ENCODE assay signal across 18 cellular contexts in genomic region chr10:110824152-110824441, GRCh38. TPM values are rescaled to one million over a fixed set of nuclear protein-coding genes. Genes with fewer than 3 reads are reported as not detected.
DNase-seq lines count a peak whose midpoint lies in the region; ATAC-seq, FAIRE-seq and TF ChIP-seq lines count a peak whose summit lies in the region.
"Had no signal": no experiment of that assay in that cellular context is flagged by ENCODE, and none has a peak within 500 bp of the region (broad histone marks: within the 10 kb centered on the region; RNA-seq: fewer than 3 reads in every experiment).

No MANE protein-coding gene starts in this region.

- H3K27ac ChIP-seq in H1 (ENCODE audit: low read depth, low read length): no peak overlapping the region
- H3K27ac ChIP-seq in muscle layer of colon (ENCODE audit: low read depth, low read length): peak overlapping the region; percentile 40

- H3K4me1 ChIP-seq in H1 (replicated peaks in 1 of 4; ENCODE audit: control insufficient read depth in 3 of 4, insufficient read depth in 4 of 4, low read length in 3 of 4): peaks cover 4 to 16% (median 11%) of the 10 kb centered on the region in 4 experiments
- H3K4me1 ChIP-seq in muscle layer of colon (ENCODE audit: insufficient read depth, low read length): peaks cover 99% of the 10 kb centered on the region

- 83% methylated on average over 1 of the region's 1 CpG; no CpG with 5 or more reads in 1 of the 2 experiments for WGBS in H1 (ENCODE audit: extremely low coverage in 1 of 2, insufficient coverage in 1 of 2, insufficient read length in 1 of 2, insufficient replicate concordance in 2 of 2, low coverage in 1 of 2, low lambda C conversion rate in 2 of 2, missing lambda C conversion rate in 1 of 2), 2 experiments

- H3K9ac ChIP-seq in H1 (replicated peaks in 1 of 4; ENCODE audit: extremely low read depth in 1 of 4, low read depth in 3 of 4, low read length in 3 of 4): no peak overlapping the region
- H3K9ac ChIP-seq in muscle layer of colon (ENCODE audit: low read length): no peak overlapping the region

- H3K36me3 Mint-ChIP-seq in stimulated activated effector memory CD8-positive, alpha-beta T cell treated with anti-CD3 and anti-CD28 coated beads, Interleukin-12 subunit alpha, Interleukin-12 subunit beta, amount 100 ng/mL, for 72 hours: no peaks in the 10 kb centered on the region
- H3K36me3 Mint-ChIP-seq in activated naive CD4-positive, alpha-beta T cell treated with anti-CD3 and anti-CD28 coated beads, Interleukin-2, amount 50 U/mL, for 72 hours: no peaks in the 10 kb centered on the region
- H3K36me3 Mint-ChIP-seq: CD8-positive, alpha-beta memory T cell had no signal

- CTCF ChIA-PET in H1 (lab: Charles Lee; ENCODE audit: partially characterized antibody): interaction anchor here (1.8 to 1.9 kb wide), 2 partner anchors 20 to 21 kb away, joined by 5 read pairs; no protein-coding TSS in a partner anchor

- no peak for TF ChIP-seq RAD21 in H1 (IDR thresholded peaks at IDR 0.05 in 1 of 2, conservative IDR thresholded peaks at IDR 0.05 in 1 of 2; ENCODE audit: low read depth in 2 of 2, low read length in 2 of 2)

- no peak overlapping the region for H3K4me3 Mint-ChIP-seq in stimulated activated effector memory CD8-positive, alpha-beta T cell treated with anti-CD3 and anti-CD28 coated beads, Interleukin-12 subunit alpha, Interleukin-12 subunit beta, amount 100 ng/mL, for 72 hours
- H3K4me3 Mint-ChIP-seq: CD8-positive, alpha-beta memory T cell had no signal

- ATAC-seq in stimulated activated effector memory CD8-positive, alpha-beta T cell treated with anti-CD3 and anti-CD28 coated beads, Interleukin-12 subunit alpha, Interleukin-12 subunit beta, amount 100 ng/mL, for 72 hours: no peak
- ATAC-seq in HG03108 (IDR thresholded peaks at IDR 0.05; ENCODE audit: unreplicated experiment): no peak
- ATAC-seq in activated naive CD4-positive, alpha-beta T cell treated with anti-CD3 and anti-CD28 coated beads, Interleukin-2, amount 50 U/mL, for 72 hours: no peak

- H3K4me2 ChIP-seq in H1 (ENCODE audit: insufficient read depth in 1 of 2, low read depth in 2 of 2, low read length in 2 of 2): no peak overlapping the region

- H4K91ac ChIP-seq in H1 (replicated peaks; ENCODE audit: insufficient read length, low read length): no peak overlapping the region

- H4K20me1 ChIP-seq in H1 (replicated peaks in 1 of 2; ENCODE audit: control insufficient read depth in 1 of 2, insufficient read depth in 2 of 2, low read length in 2 of 2): no peaks in the 10 kb centered on the region

- FAIRE-seq in H1 (lab: Jason Lieb, UNC): no peak

- H3K79me2 ChIP-seq in H1 (ENCODE audit: control insufficient read depth in 1 of 2, insufficient read depth in 2 of 2, low read length in 2 of 2): no peaks in the 10 kb centered on the region

- no peak overlapping the region for H4K5ac ChIP-seq in H1 (ENCODE audit: insufficient read length, low read depth, low read length)

- no peak overlapping the region for H2BK5ac ChIP-seq in H1 (ENCODE audit: low read depth, low read length)

- H2BK15ac ChIP-seq in H1 (ENCODE audit: low read length): no peak overlapping the region

- peak; percentile 41 for DNase-seq in LNCaP clone FGC (ENCODE audit: low read depth)
- DNase-seq in H1 (ENCODE audit: low read depth in 1 of 2, low spot score in 2 of 2): no peak
- DNase-seq in stimulated activated effector memory CD8-positive, alpha-beta T cell treated with anti-CD3 and anti-CD28 coated beads, Interleukin-12 subunit alpha, Interleukin-12 subunit beta, amount 100 ng/mL, for 72 hours (ENCODE audit: low spot score in 2 of 2): no peak
- DNase-seq in HCEC 1CT: no peak
- no peak for DNase-seq in middle frontal gyrus (ENCODE audit: extremely low spot score, low spot score)
- no peak for DNase-seq in activated naive CD4-positive, alpha-beta T cell treated with anti-CD3 and anti-CD28 coated beads, Interleukin-2, amount 50 U/mL, for 72 hours (ENCODE audit: low spot score in 2 of 2)
- DNase-seq: activated CD4-positive, alpha-beta T cell treated with anti-CD3 and anti-CD28 coated beads, Interleukin-2, amount 50 U/mL, for 4 hours; activated T-cell treated with anti-CD3 and anti-CD28 coated beads for 4 hours; amygdala; CD8-positive, alpha-beta memory T cell; foreskin melanocyte; NCI-H146; occipital lobe; stimulated activated CD4-positive, alpha-beta T cell treated with anti-CD3 and anti-CD28 coated beads, Interleukin-2, amount 100 ng/mL, for 48 hours; T-helper 2 cell had no signal

- POLR2A ChIA-PET in H1 (lab: Charles Lee; ENCODE audit: partially characterized antibody): no interaction called here

- TF ChIP-seq EP300 in H1 (IDR thresholded peaks at IDR 0.05; ENCODE audit: borderline replicate concordance in 1 of 2, low read depth in 2 of 2, low read length in 2 of 2): no peak

- H3K36me3 ChIP-seq in H1 (ENCODE audit: control insufficient read depth in 2 of 4, insufficient read depth in 4 of 4, low read length in 3 of 4) (no peaks in the 10 kb centered on the region), muscle layer of colon (ENCODE audit: insufficient read depth, low read length) (no peaks in the 10 kb centered on the region)
- H3K36me3 ChIP-seq: suprapubic skin had no signal

- H3K4me3 ChIP-seq in LNCaP clone FGC (ENCODE audit: low read depth, low read length): no peak overlapping the region
- H3K4me3 ChIP-seq in H1 (ENCODE audit: extremely low read depth in 1 of 4, insufficient read depth in 2 of 4, low read depth in 3 of 4, low read length in 4 of 4): no peak overlapping the region
- no peak overlapping the region for H3K4me3 ChIP-seq in muscle layer of colon (ENCODE audit: low read depth in 1 of 2, low read length in 2 of 2)
- H3K4me3 ChIP-seq: suprapubic skin had no signal

- H3K23ac ChIP-seq in H1 (ENCODE audit: insufficient read length): no peak overlapping the region

- H3K27ac Mint-ChIP-seq in stimulated activated effector memory CD8-positive, alpha-beta T cell treated with anti-CD3 and anti-CD28 coated beads, Interleukin-12 subunit alpha, Interleukin-12 subunit beta, amount 100 ng/mL, for 72 hours: peak overlapping the region; percentile 33
- no peak overlapping the region for H3K27ac Mint-ChIP-seq in activated naive CD4-positive, alpha-beta T cell treated with anti-CD3 and anti-CD28 coated beads, Interleukin-2, amount 50 U/mL, for 72 hours

- no peak overlapping the region for H3K14ac ChIP-seq in H1 (ENCODE audit: insufficient read length)

- peaks cover 6% of the 10 kb centered on the region for H3K4me1 Mint-ChIP-seq in stimulated activated effector memory CD8-positive, alpha-beta T cell treated with anti-CD3 and anti-CD28 coated beads, Interleukin-12 subunit alpha, Interleukin-12 subunit beta, amount 100 ng/mL, for 72 hours

- H3K79me1 ChIP-seq in H1 (ENCODE audit: low read depth, low read length): no peaks in the 10 kb centered on the region

- H2AK5ac ChIP-seq in H1 (ENCODE audit: low read depth, low read length): no peak overlapping the region

- TF ChIP-seq CTCF in LNCaP clone FGC (IDR thresholded peaks at IDR 0.05; ENCODE audit: control insufficient read depth, extremely low read depth, insufficient read depth) (no peak), H1 (IDR thresholded peaks at IDR 0.05; ENCODE audit: control extremely low read depth in 1 of 3, insufficient read depth in 1 of 3, low read depth in 1 of 3, low read length in 3 of 3) (no peak)

- no peak overlapping the region for H3K4ac ChIP-seq in H1 (replicated peaks; ENCODE audit: insufficient read length, low read depth, low read length)

- no peak overlapping the region for H2BK12ac ChIP-seq in H1 (ENCODE audit: low read depth, low read length)

- no peaks in the 10 kb centered on the region; the same call in 1 of the 2 replicates for H3K23me2 ChIP-seq in H1 (ENCODE audit: low read depth, low read length)

- H2AFZ ChIP-seq in H1 (ENCODE audit: low read length): 0 out of 2 replicates have a peak overlapping the region, but pooled peaks have one; percentile 83

- no peak overlapping the region for H3K56ac ChIP-seq in H1 (replicated peaks; ENCODE audit: insufficient read length, low read depth, low read length)

- TF ChIP-seq POLR2A in H1 (IDR thresholded peaks at IDR 0.05; ENCODE audit: control extremely low read depth in 1 of 2, low read depth in 2 of 2, low read length in 2 of 2): no peak

- H3K9me3 ChIP-seq in H1 (ENCODE audit: insufficient read depth in 2 of 2, low read depth in 1 of 2, low read length in 1 of 2) (no peaks in the 10 kb centered on the region), muscle layer of colon (ENCODE audit: low read length) (no peaks in the 10 kb centered on the region)
- H3K9me3 ChIP-seq: suprapubic skin had no signal

- H3K27me3 ChIP-seq in H1 (replicated peaks in 1 of 4; ENCODE audit: control insufficient read depth in 3 of 4, extremely low read depth in 1 of 4, insufficient read depth in 3 of 4, low read length in 3 of 4): no peaks in the 10 kb centered on the region
- H3K27me3 ChIP-seq in muscle layer of colon (ENCODE audit: control insufficient read depth in 1 of 2, insufficient read depth in 2 of 2, low read length in 2 of 2): no peaks in the 10 kb centered on the region
- H3K27me3 ChIP-seq: suprapubic skin had no signal

- H4K8ac ChIP-seq in H1 (ENCODE audit: extremely low read depth, insufficient read depth, low read length): no peak overlapping the region

- H3K18ac ChIP-seq in H1 (ENCODE audit: extremely low read depth, low read length): no peak overlapping the region

- no peak overlapping the region for H2BK120ac ChIP-seq in H1 (replicated peaks; ENCODE audit: low read depth, low read length)

- no peaks in the 10 kb centered on the region for H3K9me3 Mint-ChIP-seq in stimulated activated effector memory CD8-positive, alpha-beta T cell treated with anti-CD3 and anti-CD28 coated beads, Interleukin-12 subunit alpha, Interleukin-12 subunit beta, amount 100 ng/mL, for 72 hours
- H3K9me3 Mint-ChIP-seq in activated naive CD4-positive, alpha-beta T cell treated with anti-CD3 and anti-CD28 coated beads, Interleukin-2, amount 50 U/mL, for 72 hours: no peaks in the 10 kb centered on the region
- H3K9me3 Mint-ChIP-seq: CD8-positive, alpha-beta memory T cell had no signal

- H2BK20ac ChIP-seq in H1 (ENCODE audit: low read length): no peak overlapping the region

TF ChIP-seq in H1, 55 proteins besides CTCF, POLR2A, EP300 and RAD21 (continues in another document):
- TF ChIP-seq ASH2L (IDR thresholded peaks at IDR 0.05; ENCODE audit: low read length) (no peak), CEBPB (IDR thresholded peaks at IDR 0.05; ENCODE audit: low read depth, low read length) (no peak)

RNA-seq across cellular contexts. Expression of gene PDCD4, which starts 47.6 kb away (rescaled TPM):
- total RNA-seq in H1 (2021; fragmentation: NEBNext Ultra II Directional; extraction: Animal tissue kit (Norgen Biotek cat#: 25700)): 22.8 and 26.8 TPM in 2 replicates
- 3.2 and 3.3 TPM in 2 replicates for polyA plus RNA-seq in H1 (2011; rRNA removed)
- polyA plus RNA-seq in H1 (2011; cell fraction: cytosol; rRNA removed): 13.7 TPM
- 2.2 TPM for polyA plus RNA-seq in H1 (2011; cell fraction: nucleus; rRNA removed)
- 16.4 to 27.5 TPM (median 23.0 TPM) in 4 replicates for polyA plus RNA-seq in H1 (2012, experiment 1 of 2)
- polyA plus RNA-seq in H1 (2012, experiment 2 of 2): 1.1 TPM
- polyA plus RNA-seq in H1 (2013, experiment 1 of 2): 9.0 TPM
- 8.4 TPM for polyA plus RNA-seq in H1 (2013, experiment 2 of 2)
- polyA minus RNA-seq in H1 (2011; rRNA and poly(A)+ RNA removed): 4.7 and 5.2 TPM in 2 replicates
- 10.1 TPM for polyA minus RNA-seq in H1 (2011; cell fraction: cytosol; rRNA and poly(A)+ RNA removed)
- 14.0 TPM for polyA minus RNA-seq in H1 (2011; cell fraction: nucleus; rRNA and poly(A)+ RNA removed)
- total RNA-seq in activated naive CD4-positive, alpha-beta T cell treated with anti-CD3 and anti-CD28 coated beads, Interleukin-2, amount 50 U/mL, for 72 hours: 100 to 1,000 TPM in 1 of 2 donors, 10 to 100 TPM in 1; 94.9 to 159 TPM
